In the genomic region with DNA sequence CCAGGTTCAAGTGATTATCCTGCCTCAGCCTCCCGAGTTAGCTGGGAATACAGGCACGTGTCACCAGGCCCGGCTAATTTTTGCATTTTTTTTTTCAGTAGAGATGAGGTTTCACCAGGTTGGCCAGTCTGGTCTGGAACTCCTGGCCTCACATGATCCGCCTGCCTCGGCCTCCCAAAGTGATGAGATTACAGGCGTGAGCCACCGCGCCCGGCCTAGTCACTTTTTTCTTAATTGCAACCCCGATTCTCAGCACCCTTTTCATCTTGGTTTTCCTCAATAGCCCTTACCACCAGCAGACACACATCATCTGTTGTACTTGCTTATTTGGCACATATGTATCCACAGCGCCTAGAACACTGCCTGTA, we compare ENCODE assay signal across 8 cellular contexts. TPM values are rescaled to one million over a fixed set of nuclear protein-coding genes. Genes with fewer than 3 reads are reported as not detected.
DNase-seq lines count a peak whose midpoint lies in the region; ATAC-seq and TF ChIP-seq lines count a peak whose summit lies in the region.

No MANE protein-coding gene starts in this region.

- H3K4me3 ChIP-seq in H7 (ENCODE audit: insufficient read depth, low read depth, low read length) (peak overlapping the region; percentile 88), skeletal muscle satellite cell (ENCODE audit: low read length) (peak overlapping the region; percentile 83)

- H3K4me3 Mint-ChIP-seq in WTC11 (peak overlapping the region; percentile 82), glutamatergic neuron (ENCODE audit: unreplicated experiment) (peak overlapping the region; percentile 86)

- ATAC-seq in WTC11 (no peak), GM18861 (IDR thresholded peaks at IDR 0.05; ENCODE audit: unreplicated experiment) (no peak), HG03039 (IDR thresholded peaks at IDR 0.05; ENCODE audit: unreplicated experiment) (no peak)

- H3K9me3 Mint-ChIP-seq in WTC11, result no peaks in the 10 kb centered on the region
- peaks cover 6% of the 10 kb centered on the region for H3K9me3 Mint-ChIP-seq in glutamatergic neuron (ENCODE audit: unreplicated experiment)

- peak overlapping the region; percentile 95 for H3K4me2 ChIP-seq in skeletal muscle satellite cell (ENCODE audit: low read length)

- no peaks in the 10 kb centered on the region for H3K27me3 ChIP-seq in H7 (ENCODE audit: control insufficient read depth, insufficient read depth, low read length)
- no peaks in the 10 kb centered on the region for H3K27me3 ChIP-seq in skeletal muscle satellite cell (ENCODE audit: control insufficient read depth, insufficient read depth, low read length)

- DNase-seq in H7 (no peak), WTC11 (ENCODE audit: low spot score) (no peak), glutamatergic neuron (no peak), posterior vena cava (ENCODE audit: low spot score) (no peak), NCI-H345 (lab: John Stamatoyannopoulos, UW) (no peak)

- peak overlapping the region; percentile 13 for H3K9ac ChIP-seq in skeletal muscle satellite cell (ENCODE audit: low read depth, low read length)

- peak overlapping the region; percentile 97 for H3K27ac Mint-ChIP-seq in WTC11
- H3K27ac Mint-ChIP-seq in glutamatergic neuron (ENCODE audit: unreplicated experiment), result peak overlapping the region; percentile 34

- peaks cover 20% of the 10 kb centered on the region for H3K36me3 ChIP-seq in H7 (replicated peaks; ENCODE audit: control insufficient read depth, insufficient read depth, low read length)
- H3K36me3 ChIP-seq in skeletal muscle satellite cell (ENCODE audit: insufficient read depth, low read length), result peaks cover 24% of the 10 kb centered on the region

- intact Hi-C loops in posterior vena cava (cut with DNase I), result loop anchor here in 1 of 2 donors (5.0 kb wide), 1 partner anchor 113 kb away; no protein-coding TSS in a partner anchor

- peaks cover 26% of the 10 kb centered on the region for H3K4me1 ChIP-seq in skeletal muscle satellite cell (ENCODE audit: control insufficient read depth, insufficient read depth, low read length)

- CTCF ChIA-PET in WTC11 (lab: Charles Lee), result no interaction called here

- H3K9me3 ChIP-seq in skeletal muscle satellite cell (replicated peaks; ENCODE audit: low read length), result no peaks in the 10 kb centered on the region

- H3K4me1 Mint-ChIP-seq in WTC11 (peaks cover 45% of the 10 kb centered on the region), glutamatergic neuron (ENCODE audit: low read depth, unreplicated experiment) (peaks cover 8% of the 10 kb centered on the region)

- H3K36me3 Mint-ChIP-seq in WTC11, result peaks cover 28% of the 10 kb centered on the region
- no peaks in the 10 kb centered on the region for H3K36me3 Mint-ChIP-seq in glutamatergic neuron (ENCODE audit: unreplicated experiment)

- POLR2A ChIA-PET in WTC11 (lab: Charles Lee), result no interaction called here

- H3K27me3 Mint-ChIP-seq in WTC11 (ENCODE audit: low read depth) (no peaks in the 10 kb centered on the region), glutamatergic neuron (ENCODE audit: unreplicated experiment) (peaks cover 14% of the 10 kb centered on the region)

- TF ChIP-seq CTCF in WTC11 (IDR thresholded peaks at IDR 0.05) (no peak), glutamatergic neuron (IDR thresholded peaks at IDR 0.05; ENCODE audit: partially characterized antibody, unreplicated experiment) (no peak)

TF ChIP-seq in WTC11, 78 proteins besides CTCF, POLR2A, EP300 and RAD21 (continues in another document):
- TF ChIP-seq, protein P1, sequence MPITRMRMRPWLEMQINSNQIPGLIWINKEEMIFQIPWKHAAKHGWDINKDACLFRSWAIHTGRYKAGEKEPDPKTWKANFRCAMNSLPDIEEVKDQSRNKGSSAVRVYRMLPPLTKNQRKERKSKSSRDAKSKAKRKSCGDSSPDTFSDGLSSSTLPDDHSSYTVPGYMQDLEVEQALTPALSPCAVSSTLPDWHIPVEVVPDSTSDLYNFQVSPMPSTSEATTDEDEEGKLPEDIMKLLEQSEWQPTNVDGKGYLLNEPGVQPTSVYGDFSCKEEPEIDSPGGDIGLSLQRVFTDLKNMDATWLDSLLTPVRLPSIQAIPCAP (CRISPR knock-in tag; IDR thresholded peaks at IDR 0.05), result no peak
- TF ChIP-seq, protein P2, sequence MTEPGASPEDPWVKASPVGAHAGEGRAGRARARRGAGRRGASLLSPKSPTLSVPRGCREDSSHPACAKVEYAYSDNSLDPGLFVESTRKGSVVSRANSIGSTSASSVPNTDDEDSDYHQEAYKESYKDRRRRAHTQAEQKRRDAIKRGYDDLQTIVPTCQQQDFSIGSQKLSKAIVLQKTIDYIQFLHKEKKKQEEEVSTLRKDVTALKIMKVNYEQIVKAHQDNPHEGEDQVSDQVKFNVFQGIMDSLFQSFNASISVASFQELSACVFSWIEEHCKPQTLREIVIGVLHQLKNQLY (CRISPR knock-in tag; IDR thresholded peaks at IDR 0.05), result no peak
- TF ChIP-seq, protein P3, sequence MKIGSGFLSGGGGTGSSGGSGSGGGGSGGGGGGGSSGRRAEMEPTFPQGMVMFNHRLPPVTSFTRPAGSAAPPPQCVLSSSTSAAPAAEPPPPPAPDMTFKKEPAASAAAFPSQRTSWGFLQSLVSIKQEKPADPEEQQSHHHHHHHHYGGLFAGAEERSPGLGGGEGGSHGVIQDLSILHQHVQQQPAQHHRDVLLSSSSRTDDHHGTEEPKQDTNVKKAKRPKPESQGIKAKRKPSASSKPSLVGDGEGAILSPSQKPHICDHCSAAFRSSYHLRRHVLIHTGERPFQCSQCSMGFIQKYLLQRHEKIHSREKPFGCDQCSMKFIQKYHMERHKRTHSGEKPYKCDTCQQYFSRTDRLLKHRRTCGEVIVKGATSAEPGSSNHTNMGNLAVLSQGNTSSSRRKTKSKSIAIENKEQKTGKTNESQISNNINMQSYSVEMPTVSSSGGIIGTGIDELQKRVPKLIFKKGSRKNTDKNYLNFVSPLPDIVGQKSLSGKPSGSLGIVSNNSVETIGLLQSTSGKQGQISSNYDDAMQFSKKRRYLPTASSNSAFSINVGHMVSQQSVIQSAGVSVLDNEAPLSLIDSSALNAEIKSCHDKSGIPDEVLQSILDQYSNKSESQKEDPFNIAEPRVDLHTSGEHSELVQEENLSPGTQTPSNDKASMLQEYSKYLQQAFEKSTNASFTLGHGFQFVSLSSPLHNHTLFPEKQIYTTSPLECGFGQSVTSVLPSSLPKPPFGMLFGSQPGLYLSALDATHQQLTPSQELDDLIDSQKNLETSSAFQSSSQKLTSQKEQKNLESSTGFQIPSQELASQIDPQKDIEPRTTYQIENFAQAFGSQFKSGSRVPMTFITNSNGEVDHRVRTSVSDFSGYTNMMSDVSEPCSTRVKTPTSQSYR (CRISPR knock-in tag; IDR thresholded peaks at IDR 0.05), result no peak
- no peak for TF ChIP-seq PRRX2 (CRISPR knock-in tag; IDR thresholded peaks at IDR 0.05)
- TF ChIP-seq, protein P4, sequence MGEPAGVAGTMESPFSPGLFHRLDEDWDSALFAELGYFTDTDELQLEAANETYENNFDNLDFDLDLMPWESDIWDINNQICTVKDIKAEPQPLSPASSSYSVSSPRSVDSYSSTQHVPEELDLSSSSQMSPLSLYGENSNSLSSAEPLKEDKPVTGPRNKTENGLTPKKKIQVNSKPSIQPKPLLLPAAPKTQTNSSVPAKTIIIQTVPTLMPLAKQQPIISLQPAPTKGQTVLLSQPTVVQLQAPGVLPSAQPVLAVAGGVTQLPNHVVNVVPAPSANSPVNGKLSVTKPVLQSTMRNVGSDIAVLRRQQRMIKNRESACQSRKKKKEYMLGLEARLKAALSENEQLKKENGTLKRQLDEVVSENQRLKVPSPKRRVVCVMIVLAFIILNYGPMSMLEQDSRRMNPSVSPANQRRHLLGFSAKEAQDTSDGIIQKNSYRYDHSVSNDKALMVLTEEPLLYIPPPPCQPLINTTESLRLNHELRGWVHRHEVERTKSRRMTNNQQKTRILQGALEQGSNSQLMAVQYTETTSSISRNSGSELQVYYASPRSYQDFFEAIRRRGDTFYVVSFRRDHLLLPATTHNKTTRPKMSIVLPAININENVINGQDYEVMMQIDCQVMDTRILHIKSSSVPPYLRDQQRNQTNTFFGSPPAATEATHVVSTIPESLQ (CRISPR knock-in tag; IDR thresholded peaks at IDR 0.05), result no peak
- no peak for TF ChIP-seq AR (CRISPR knock-in tag; IDR thresholded peaks at IDR 0.05)
- no peak for TF ChIP-seq ZNF263 (CRISPR knock-in tag; IDR thresholded peaks at IDR 0.05; ENCODE audit: low read depth)
- TF ChIP-seq TEAD4 (CRISPR knock-in tag; IDR thresholded peaks at IDR 0.05), result no peak

RNA-seq across cellular contexts. Expression of gene GPI, which starts 0.6 kb away (rescaled TPM):
- 192 and 212 TPM in 2 replicates for total RNA-seq in H7 (2014; rRNA removed; shearing (Covaris generic))
- total RNA-seq in WTC11 (2021) (389 to 452 TPM (median 446 TPM) in 3 replicates), glutamatergic neuron (ENCODE audit: unreplicated experiment) (213 TPM), posterior vena cava (100 to 1,000 TPM; 176 to 206 TPM)
- 249 and 305 TPM in 2 replicates for total RNA-seq in skeletal muscle satellite cell (2012; rRNA removed)

RNA-seq across cellular contexts. Expression of gene PDCD2L, which starts 39.8 kb away (rescaled TPM):
- 50.8 and 64.0 TPM in 2 replicates for total RNA-seq in H7 (2014; rRNA removed; shearing (Covaris generic))
- 38.0 to 43.4 TPM (median 41.2 TPM) in 3 replicates for total RNA-seq in WTC11 (2021)
- total RNA-seq in glutamatergic neuron (ENCODE audit: unreplicated experiment), result 15.0 TPM
- total RNA-seq in skeletal muscle satellite cell (2012; rRNA removed), result 17.7 and 18.6 TPM in 2 replicates
- total RNA-seq in posterior vena cava, result 1 to 10 TPM; 4.6 to 6.5 TPM
